ENCODE assay signal across 9 cellular contexts in genomic region chr14:54651649-54652048, GRCh38.
A peak's percentile ranks its signal among the peaks of the same experiment; 100 is the strongest.
DNase-seq lines count a peak whose midpoint lies in the region; ATAC-seq, FAIRE-seq and TF ChIP-seq lines count a peak whose summit lies in the region.
"Had no signal": no experiment of that assay in that cellular context is flagged by ENCODE, and none has a peak within 500 bp of the region (broad histone marks: within the 10 kb centered on the region; RNA-seq: fewer than 3 reads in every experiment).

No MANE protein-coding gene starts in this region.

- H3K27ac Mint-ChIP-seq in CD4-positive, alpha-beta T cell = no peak overlapping the region
- H3K27ac Mint-ChIP-seq in stimulated activated naive B cell treated with anti-CD40 and anti-IgM and Interleukin-4, amounts not matched to agents 10 μg/mL and 1 μg/mL and 100 μg/mL, for 72 hours = no peak overlapping the region

- no peak overlapping the region for H3K4me3 Mint-ChIP-seq in CD4-positive, alpha-beta T cell
- H3K4me3 Mint-ChIP-seq in stimulated activated naive B cell treated with anti-CD40 and anti-IgM and Interleukin-4, amounts not matched to agents 10 μg/mL and 1 μg/mL and 100 μg/mL, for 72 hours = no peak overlapping the region

- CTCF ChIA-PET in CD4-positive, alpha-beta T cell (lab: Charles Lee) = no interaction called here

- DNase-seq in NCI-H226 (peak; percentile 57), caudate nucleus (lab: John Stamatoyannopoulos, UW) (no peak), lung (ENCODE audit: low spot score) (no peak), thyroid gland (no peak), COLO668 (lab: John Stamatoyannopoulos, UW; ENCODE audit: unreplicated experiment) (no peak), GM19239 (ENCODE audit: insufficient read length, low spot score) (no peak)
- no peak for DNase-seq in CD4-positive, alpha-beta T cell
- no peak for DNase-seq in stimulated activated naive B cell treated with anti-CD40 and anti-IgM and Interleukin-4, amounts not matched to agents 10 μg/mL and 1 μg/mL and 100 μg/mL, for 72 hours
- DNase-seq: NCI-H1436 treated with DMSO at 0.1 percent for 48 hours had no signal

- POLR2A ChIA-PET in CD4-positive, alpha-beta T cell (lab: Charles Lee) = no interaction called here

- no peak for TF ChIP-seq POLR2A in thyroid gland (IDR thresholded peaks at IDR 0.05)

- no peaks in the 10 kb centered on the region for H3K4me1 Mint-ChIP-seq in CD4-positive, alpha-beta T cell (ENCODE audit: low read depth)
- peaks cover 7 to 9% of the 10 kb centered on the region in 2 donors for H3K4me1 Mint-ChIP-seq in stimulated activated naive B cell treated with anti-CD40 and anti-IgM and Interleukin-4, amounts not matched to agents 10 μg/mL and 1 μg/mL and 100 μg/mL, for 72 hours

- no peak for FAIRE-seq in GM19239 (lab: Jason Lieb, UNC)

- no peaks in the 10 kb centered on the region for H3K9me3 Mint-ChIP-seq in CD4-positive, alpha-beta T cell
- H3K9me3 Mint-ChIP-seq in stimulated activated naive B cell treated with anti-CD40 and anti-IgM and Interleukin-4, amounts not matched to agents 10 μg/mL and 1 μg/mL and 100 μg/mL, for 72 hours = no peaks in the 10 kb centered on the region

- WGBS in lung, 2 donors = 63 to 78% methylated on average over 4 of the region's 4 CpGs
- 75 to 78% methylated on average over 4 of the region's 4 CpGs for WGBS in thyroid gland, 2 donors

- H3K4me3 ChIP-seq in lung (no peak overlapping the region), thyroid gland (replicated peaks in 1 of 3) (no peak overlapping the region)

- H3K4me1 ChIP-seq in lung (ENCODE audit: control insufficient read depth in 2 of 2, insufficient read depth in 2 of 2, low read length in 2 of 2) (peaks cover 13 to 49% of the 10 kb centered on the region in 2 donors), thyroid gland (peaks cover 34 to 47% of the 10 kb centered on the region in 2 donors)

- H3K27me3 Mint-ChIP-seq in CD4-positive, alpha-beta T cell = peaks cover 31% of the 10 kb centered on the region
- H3K27me3 Mint-ChIP-seq in stimulated activated naive B cell treated with anti-CD40 and anti-IgM and Interleukin-4, amounts not matched to agents 10 μg/mL and 1 μg/mL and 100 μg/mL, for 72 hours = no peaks in the 10 kb centered on the region

- ATAC-seq in lung (ENCODE audit: insufficient read depth, low FRiP score) = no peak
- no peak for ATAC-seq in CD4-positive, alpha-beta T cell (ENCODE audit: poor library complexity)
- no peak for ATAC-seq in stimulated activated naive B cell treated with anti-CD40 and anti-IgM and Interleukin-4, amounts not matched to agents 10 μg/mL and 1 μg/mL and 100 μg/mL, for 72 hours (replicated peaks)

- H3K27ac ChIP-seq in caudate nucleus (ENCODE audit: low read depth, low read length) = peak overlapping the region; percentile 83
- peak overlapping the region; percentile 24 to 83 for H3K27ac ChIP-seq in lung (ENCODE audit: low read depth in 1 of 2, low read length in 1 of 2)
- peak overlapping the region; percentile 84 to 98 (median 89) for H3K27ac ChIP-seq in thyroid gland
- no peak overlapping the region for H3K27ac ChIP-seq in CD4-positive, alpha-beta T cell (ENCODE audit: low read depth, low read length)

- intact Hi-C loops in thyroid gland (cut with DNase I) = no loop called here
- intact Hi-C loops in CD4-positive, alpha-beta T cell (cut with DNase I, micrococcal nuclease) = no loop called here

- no peaks in the 10 kb centered on the region for H3K36me3 Mint-ChIP-seq in CD4-positive, alpha-beta T cell (ENCODE audit: low read depth)
- H3K36me3 Mint-ChIP-seq in stimulated activated naive B cell treated with anti-CD40 and anti-IgM and Interleukin-4, amounts not matched to agents 10 μg/mL and 1 μg/mL and 100 μg/mL, for 72 hours = no peaks in the 10 kb centered on the region

- H3K27me3 ChIP-seq in lung (ENCODE audit: control insufficient read depth, insufficient read depth) = no peaks in the 10 kb centered on the region
- no peaks in the 10 kb centered on the region for H3K27me3 ChIP-seq in thyroid gland
- H3K27me3 ChIP-seq in CD4-positive, alpha-beta T cell (ENCODE audit: control insufficient read depth, insufficient read depth, low read length) = no peaks in the 10 kb centered on the region

- H3K9me3 ChIP-seq in lung (ENCODE audit: control insufficient read depth in 2 of 2, insufficient read depth in 1 of 2, low read length in 1 of 2) = no peaks in the 10 kb centered on the region
- no peaks in the 10 kb centered on the region for H3K9me3 ChIP-seq in thyroid gland
- no peaks in the 10 kb centered on the region for H3K9me3 ChIP-seq in CD4-positive, alpha-beta T cell (ENCODE audit: control insufficient read depth, low read length)

- TF ChIP-seq CTCF in lung (IDR thresholded peaks at IDR 0.05; ENCODE audit: control extremely low read depth, extremely low read depth) (no peak), thyroid gland (IDR thresholded peaks at IDR 0.05) (no peak)
- TF ChIP-seq CTCF in CD4-positive, alpha-beta T cell (IDR thresholded peaks at IDR 0.05) = no peak

- H3K36me3 ChIP-seq in lung (ENCODE audit: control insufficient read depth in 2 of 2, insufficient read depth in 2 of 2, low read length in 2 of 2) = no peaks in the 10 kb centered on the region
- no peaks in the 10 kb centered on the region for H3K36me3 ChIP-seq in thyroid gland
